27 cellular contexts compared by ENCODE assay signal in the genomic region with DNA sequence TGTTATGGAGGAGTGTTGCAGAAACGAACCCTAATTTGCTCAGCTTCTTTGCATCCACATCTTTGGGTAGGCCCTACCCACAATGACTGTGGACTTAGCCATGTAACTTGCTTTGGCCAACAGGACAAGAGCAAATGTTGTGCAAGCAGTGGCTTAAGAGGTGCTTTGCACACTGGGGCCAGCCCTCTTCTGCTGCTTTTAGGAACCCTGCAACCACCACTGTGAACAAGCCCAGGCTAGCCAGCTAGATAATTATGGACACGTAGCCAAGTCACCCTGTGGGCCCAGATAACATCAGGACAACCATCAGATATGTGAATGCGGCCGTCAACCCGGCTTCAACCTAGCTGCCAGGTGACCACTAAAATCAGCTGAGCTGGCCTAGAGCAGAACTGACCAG. TPM values are rescaled to one million over a fixed set of nuclear protein-coding genes. Genes with fewer than 3 reads are reported as not detected.
A peak's percentile ranks its signal among the peaks of the same experiment; 100 is the strongest.
DNase-seq lines count a peak whose midpoint lies in the region; ATAC-seq, FAIRE-seq and TF ChIP-seq lines count a peak whose summit lies in the region.
"Had no signal": no experiment of that assay in that cellular context is flagged by ENCODE, and none has a peak within 500 bp of the region (broad histone marks: within the 10 kb centered on the region; RNA-seq: fewer than 3 reads in every experiment).

No MANE protein-coding gene starts in this region.

- 0% methylated on average over 5 of the region's 5 CpGs for WGBS in mammary epithelial cell (ENCODE audit: low coverage, missing lambda C conversion rate)

- dilution Hi-C loops in mammary epithelial cell (cut with HindIII; ENCODE audit: low sequenced_read_pairs) (no loop called here), keratinocyte (cut with MboI; ENCODE audit: extremely low pct_ligation_motif_present, low sequenced_read_pairs) (no loop called here)

- CTCF ChIA-PET in mammary epithelial cell (lab: Charles Lee; ENCODE audit: low non-redundant PET): no interaction called here

- BruUV-seq in mammary epithelial cell (replicated peaks; lab: Mats Ljungman, UMichigan): no TSS peak

- in situ Hi-C loops in mammary epithelial cell (cut with MboI; ENCODE audit: low sequenced_read_pairs in 2 of 2): no loop called here

- no peaks in the 10 kb centered on the region for H3K9me3 ChIP-seq in mammary epithelial cell (replicated peaks; ENCODE audit: insufficient read depth, low read length)
- H3K9me3 ChIP-seq in keratinocyte (ENCODE audit: control insufficient read depth, low read depth, low read length): no peaks in the 10 kb centered on the region
- H3K9me3 ChIP-seq: adrenal gland, BE2C, HAP-1, spleen had no signal

- H4K20me1 ChIP-seq in mammary epithelial cell (ENCODE audit: insufficient read depth, low read length) (no peaks in the 10 kb centered on the region), keratinocyte (ENCODE audit: control insufficient read depth, extremely low read depth, insufficient read depth, low read length) (no peaks in the 10 kb centered on the region)

- H3K9me1 ChIP-seq in keratinocyte (ENCODE audit: control insufficient read depth, extremely low read depth, insufficient read depth, low read length): no peaks in the 10 kb centered on the region

- H3K27ac ChIP-seq in mammary epithelial cell (ENCODE audit: insufficient read depth, low read depth, low read length) (peak overlapping the region; percentile 18), keratinocyte (ENCODE audit: control insufficient read depth, insufficient read depth, low read length) (no peak overlapping the region)
- H3K27ac ChIP-seq: adrenal gland, coronary artery, spleen had no signal

- no peak overlapping the region for H3K9ac ChIP-seq in mammary epithelial cell (ENCODE audit: insufficient read depth, low read length)
- H3K9ac ChIP-seq in keratinocyte (ENCODE audit: control insufficient read depth, extremely low read depth, insufficient read depth, low read length): no peak overlapping the region

- no peak overlapping the region for H3K4me2 ChIP-seq in mammary epithelial cell (ENCODE audit: insufficient read depth, low read depth, low read length)
- no peak overlapping the region for H3K4me2 ChIP-seq in keratinocyte (ENCODE audit: control insufficient read depth, extremely low read depth, insufficient read depth, low read depth, low read length)

- no peak for ATAC-seq in Right ventricle myocardium inferior
- ATAC-seq: SK-N-SH treated with all-trans-retinoic acid at 6 μM for 48 hours had no signal

- intact Hi-C loops in mammary epithelial cell (cut with micrococcal nuclease): no loop called here
- intact Hi-C loops in Right ventricle myocardium inferior (cut with DNase I): no loop called here

- H3K4me1 ChIP-seq in mammary epithelial cell (ENCODE audit: insufficient read depth, low read length) (peaks cover 11% of the 10 kb centered on the region), keratinocyte (ENCODE audit: control insufficient read depth, extremely low read depth, insufficient read depth, low read length) (peaks cover 8% of the 10 kb centered on the region)
- H3K4me1 ChIP-seq: adrenal gland, BE2C, HAP-1, spleen had no signal

- H2AFZ ChIP-seq in mammary epithelial cell (ENCODE audit: low read depth, low read length) (peak overlapping the region; percentile 9), keratinocyte (ENCODE audit: control insufficient read depth, low read length) (no peak overlapping the region)

- H3K27me3 ChIP-seq in mammary epithelial cell (ENCODE audit: insufficient read depth, low read length) (no peaks in the 10 kb centered on the region), keratinocyte (ENCODE audit: control insufficient read depth, extremely low read depth, insufficient read depth, low read length) (no peaks in the 10 kb centered on the region)
- H3K27me3 ChIP-seq: adrenal gland, BE2C, spleen had no signal

- no peak for TF ChIP-seq CTCF in mammary epithelial cell (conservative IDR thresholded peaks at IDR 0.05 in 1 of 2, IDR thresholded peaks at IDR 0.05 in 1 of 2; ENCODE audit: extremely low read depth in 1 of 2, insufficient read depth in 1 of 2, low read depth in 1 of 2, low read length in 2 of 2)
- no peak for TF ChIP-seq CTCF in keratinocyte (optimal IDR thresholded peaks at IDR 0.05 in 1 of 3, IDR thresholded peaks at IDR 0.05 in 1 of 3, conservative IDR thresholded peaks at IDR 0.05 in 1 of 3; ENCODE audit: extremely low read depth in 1 of 3, insufficient read depth in 2 of 3, low read length in 3 of 3)

- H3K36me3 ChIP-seq in mammary epithelial cell (ENCODE audit: insufficient read depth, low read length) (peaks cover 20% of the 10 kb centered on the region), keratinocyte (ENCODE audit: control insufficient read depth in 2 of 2, extremely low read depth in 1 of 2, insufficient read depth in 2 of 2, low read length in 2 of 2) (peaks cover 29% of the 10 kb centered on the region in 2 experiments)

- FAIRE-seq in keratinocyte (lab: Jason Lieb, UNC): peak; percentile 86
- FAIRE-seq: A204.1, endometrium, RCC 7860 had no signal

- H3K79me2 ChIP-seq in mammary epithelial cell (ENCODE audit: insufficient read depth, low read length) (no peaks in the 10 kb centered on the region), keratinocyte (ENCODE audit: control insufficient read depth, insufficient read depth, low read length) (no peaks in the 10 kb centered on the region)

- H3K4me3 ChIP-seq in mammary epithelial cell (replicated peaks in 1 of 3; ENCODE audit: insufficient read depth in 1 of 3, low read depth in 2 of 3, low read length in 3 of 3) (no peak overlapping the region), keratinocyte (ENCODE audit: control insufficient read depth in 2 of 3, extremely low read depth in 1 of 3, insufficient read depth in 2 of 3, low read depth in 1 of 3, low read length in 3 of 3) (no peak overlapping the region)
- H3K4me3 ChIP-seq: adrenal gland, coronary artery, HAP-1, spleen had no signal

- peak; percentile 5 for DNase-seq in SIG-M5 treated with dmso at 0.1 percent for 504 hours (lab: John Stamatoyannopoulos, UW; ENCODE audit: unreplicated experiment)
- DNase-seq in SIG-M5 (lab: John Stamatoyannopoulos, UW): no peak
- peak; percentile 91 for DNase-seq in mammary epithelial cell
- no peak for DNase-seq in keratinocyte (ENCODE audit: low read depth, low spot score)
- DNase-seq in ureter (ENCODE audit: low spot score): peak; percentile 63
- no peak for DNase-seq in nucleus accumbens (lab: John Stamatoyannopoulos, UW)
- no peak for DNase-seq in Right ventricle myocardium inferior (ENCODE audit: missing footprints)
- DNase-seq in medulla oblongata (ENCODE audit: extremely low spot score): no peak
- DNase-seq: activated gamma-delta T cell treated with Interleukin-2 at 50 U/mL for 16 hours; activated T-cell treated with anti-CD3 and anti-CD28 coated beads, Interleukin-2, amount 50 U/mL, for 1 hour; adrenal gland; BE2C; DMS53; GF-D8; NCI-H187; NCI-H345; retina; spleen; stimulated activated CD4-positive, alpha-beta T cell treated with anti-CD3 and anti-CD28 coated beads, Interleukin-4, amount 100 ng/mL, for 24 hours; stimulated activated naive CD4-positive, alpha-beta T cell treated with Interleukin-2 at 50 U/mL for 16 hours; T1000 had no signal

RNA-seq across cellular contexts. Expression of a gene that starts 17.1 kb away (rescaled TPM):
- 10 to 100 TPM; 19.9 to 20.3 TPM for total RNA-seq in mammary epithelial cell
- 22.7 TPM for polyA plus RNA-seq in mammary epithelial cell
- 35.1 TPM for polyA minus RNA-seq in mammary epithelial cell
- 13.3 to 16.0 TPM (median 15.4 TPM) in 3 replicates for polyA plus RNA-seq in keratinocyte
- 6.7 TPM for polyA plus RNA-seq in keratinocyte (2011; ENCODE audit: low read depth)
- 10.2 and 16.9 TPM in 2 replicates for polyA plus RNA-seq in keratinocyte (2011; cell fraction: cytosol; rRNA removed)
- polyA plus RNA-seq in keratinocyte (2011; cell fraction: nucleus; rRNA removed): 12.7 and 17.7 TPM in 2 replicates
- polyA plus RNA-seq in keratinocyte (2012; ENCODE audit: low replicate concordance): 4.5 and 13.5 TPM in 2 replicates
- 29.7 to 50.2 TPM (median 32.6 TPM) in 3 replicates for polyA minus RNA-seq in keratinocyte
- 21.5 TPM for polyA minus RNA-seq in keratinocyte (2011; cell fraction: cytosol; rRNA and poly(A)+ RNA removed)
- polyA minus RNA-seq in keratinocyte (2011; cell fraction: nucleus; rRNA and poly(A)+ RNA removed): 9.4 and 13.0 TPM in 2 replicates
- 16.7 TPM for total RNA-seq in ureter
- 222 TPM for total RNA-seq in Right ventricle myocardium inferior

RNA-seq across cellular contexts. Expression of a gene that starts 17.4 kb away (rescaled TPM):
- total RNA-seq in mammary epithelial cell (100 to 1,000 TPM; 146 to 293 TPM), ureter (137 TPM), Right ventricle myocardium inferior (169 TPM)
- polyA plus RNA-seq in mammary epithelial cell (172 TPM), keratinocyte (102 to 179 TPM (median 137 TPM) in 3 replicates)
- polyA minus RNA-seq in mammary epithelial cell (219 TPM), keratinocyte (87.8 to 220 TPM (median 127 TPM) in 3 replicates)
- polyA plus RNA-seq in keratinocyte (2011; ENCODE audit: low read depth): 47.0 TPM
- 87.3 and 199 TPM in 2 replicates for polyA plus RNA-seq in keratinocyte (2011; cell fraction: cytosol; rRNA removed)
- polyA plus RNA-seq in keratinocyte (2011; cell fraction: nucleus; rRNA removed): 164 and 247 TPM in 2 replicates
- polyA plus RNA-seq in keratinocyte (2012; ENCODE audit: low replicate concordance): 167 and 189 TPM in 2 replicates
- polyA minus RNA-seq in keratinocyte (2011; cell fraction: cytosol; rRNA and poly(A)+ RNA removed): 371 TPM
- polyA minus RNA-seq in keratinocyte (2011; cell fraction: nucleus; rRNA and poly(A)+ RNA removed): 163 and 220 TPM in 2 replicates

RNA-seq across cellular contexts. Expression of a gene that starts 45.9 kb away (rescaled TPM):
- total RNA-seq in mammary epithelial cell (100 to 1,000 TPM in 1 of 2 donors, 10 to 100 TPM in 1; 87.5 to 124 TPM), ureter (128 TPM), Right ventricle myocardium inferior (114 TPM)
- polyA plus RNA-seq in mammary epithelial cell (116 TPM), keratinocyte (95.5 to 142 TPM (median 108 TPM) in 3 replicates)
- polyA minus RNA-seq in mammary epithelial cell (261 TPM), keratinocyte (157 to 260 TPM (median 168 TPM) in 3 replicates)
- polyA plus RNA-seq in keratinocyte (2011; ENCODE audit: low read depth): 21.2 TPM
- polyA plus RNA-seq in keratinocyte (2011; cell fraction: cytosol; rRNA removed): 68.9 and 93.3 TPM in 2 replicates
- polyA plus RNA-seq in keratinocyte (2011; cell fraction: nucleus; rRNA removed): 125 and 153 TPM in 2 replicates
- 43.5 and 101 TPM in 2 replicates for polyA plus RNA-seq in keratinocyte (2012; ENCODE audit: low replicate concordance)
- 129 TPM for polyA minus RNA-seq in keratinocyte (2011; cell fraction: cytosol; rRNA and poly(A)+ RNA removed)
- 46.3 and 65.6 TPM in 2 replicates for polyA minus RNA-seq in keratinocyte (2011; cell fraction: nucleus; rRNA and poly(A)+ RNA removed)

RNA-seq across cellular contexts. Expression of a gene that starts 58.9 kb away (rescaled TPM):
- total RNA-seq in mammary epithelial cell (under 1 TPM; 0.12 to 0.33 TPM), ureter (0.34 TPM), Right ventricle myocardium inferior (not detected)
- polyA plus RNA-seq in mammary epithelial cell (0.07 TPM), keratinocyte (0.03 to 0.06 TPM in 2 of 3 replicates, not detected in the other)
- polyA minus RNA-seq in mammary epithelial cell (not detected), keratinocyte (0.07 TPM in 1 of 3 replicates, not detected in the others)
- not detected for polyA plus RNA-seq in keratinocyte (2011; ENCODE audit: low read depth)
- 0.04 and 0.06 TPM in 2 replicates for polyA plus RNA-seq in keratinocyte (2011; cell fraction: cytosol; rRNA removed)
- polyA plus RNA-seq in keratinocyte (2011; cell fraction: nucleus; rRNA removed): not detected in 2 replicates
- polyA plus RNA-seq in keratinocyte (2012; ENCODE audit: low replicate concordance): 0.05 and 0.08 TPM in 2 replicates
- polyA minus RNA-seq in keratinocyte (2011; cell fraction: cytosol; rRNA and poly(A)+ RNA removed): not detected
- polyA minus RNA-seq in keratinocyte (2011; cell fraction: nucleus; rRNA and poly(A)+ RNA removed): not detected in 2 replicates

Comparison
In these comparisons a context has a peak if more than half of its experiments do, and no peak if none do; other contexts are left out.
1. DNase-seq: peak in SIG-M5 treated with dmso at 0.1 percent for 504 hours (single experiment), mammary epithelial cell (single experiment) and ureter (single experiment); none in SIG-M5 (single experiment), keratinocyte (single experiment), nucleus accumbens (0 of 56), Right ventricle myocardium inferior (single experiment) and medulla oblongata (single experiment).
2. RNA of a gene that starts 17.1 kb away (total RNA-seq): 222 TPM in Right ventricle myocardium inferior (single experiment); 19.9 to 20.3 TPM in mammary epithelial cell and 16.7 TPM in ureter (single experiment); every median in the first group is over 10 times any median in the second.